Comparison of ENCODE assay signal across 33 cellular contexts in the genomic region with DNA sequence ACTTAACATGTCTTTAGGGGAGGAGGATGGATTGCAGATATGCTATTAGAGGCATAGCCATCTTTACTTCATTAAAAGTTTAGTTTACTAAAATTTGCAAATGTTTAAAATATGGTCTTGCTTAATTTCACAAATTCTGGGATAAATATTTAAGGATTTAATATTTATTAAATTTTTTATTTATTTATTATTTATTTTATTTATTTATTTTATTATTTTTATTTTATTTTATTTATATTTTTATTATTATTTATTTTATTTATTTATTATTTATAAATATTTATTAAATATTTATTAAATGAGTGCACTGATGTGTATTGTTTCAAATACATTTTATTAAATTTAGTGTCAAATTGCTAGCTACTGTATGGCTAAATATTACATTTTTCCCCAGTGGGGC. TPM values are rescaled to one million over a fixed set of nuclear protein-coding genes. Genes with fewer than 3 reads are reported as not detected.
"Had no signal": no experiment of that assay in that cellular context is flagged by ENCODE, and none has a peak within 500 bp of the region (broad histone marks: within the 10 kb centered on the region; RNA-seq: fewer than 3 reads in every experiment).

No MANE protein-coding gene starts in this region.

- H3K27ac ChIP-seq: KMS-11, PC-9, SJCRH30 had no signal

- DNase-seq: activated CD4-positive, alpha-beta T cell treated with anti-CD3 and anti-CD28 coated beads for 36 hours; activated CD4-positive, alpha-beta T cell treated with anti-CD3 and anti-CD28 coated beads, Interleukin-2, amount 10 ng/mL, durations not matched to agents 7 days and 5 days; activated CD4-positive, alpha-beta T cell treated with anti-CD3 and anti-CD28 coated beads, Interleukin-2, amount 50 U/mL, for 48 hours; activated CD8-positive, alpha-beta T cell treated with anti-CD3 and anti-CD28 coated beads, Interleukin-2, amount 10 ng/mL, durations not matched to agents 7 days and 5 days; activated effector memory CD4-positive, alpha-beta T cell treated with Interleukin-2 at 50 U/mL for 16 hours; activated naive CD4-positive, alpha-beta T cell treated with anti-CD3 and anti-CD28 coated beads, Interleukin-2, amount 10 ng/mL, durations not matched to agents 7 days and 5 days; activated naive CD8-positive, alpha-beta T cell treated with anti-CD3 and anti-CD28 coated beads, Interleukin-2, amount 50 U/mL, for 24 hours; activated T-cell treated with anti-CD3 and anti-CD28 coated beads, Interleukin-2, amount 50 U/mL, for 24 hours; anterior cingulate cortex; caudate nucleus; MM.1S; MV-4-11; NCI-H1092; NCI-H146; NCI-H187; NCI-H2029 treated with DMSO at 0.1 percent for 48 hours; NCI-H2107; NCI-H2171; NCI-H510A; NCI-H526; NCI-H748 treated with DMSO at 0.1 percent for 48 hours; NK-92 treated with Interleukin-12 subunit alpha and Interleukin-12 subunit beta, amount 100 ng/mL, for 24 hours; PC-9; Right ventricle myocardium superior; SJCRH30; T1000 had no signal

- H3K27me3 ChIP-seq: SJCRH30 had no signal

- ATAC-seq: activated CD4-positive, alpha-beta T cell treated with anti-CD3 and anti-CD28 coated beads for 36 hours; activated CD4-positive, CD25-positive, alpha-beta regulatory T cell treated with anti-CD3 and anti-CD28 coated beads, Interleukin-2, amount 50 U/mL, for 24 hours; activated CD8-positive, alpha-beta T cell treated with anti-CD3 and anti-CD28 coated beads, Interleukin-2, amount 10 ng/mL, durations not matched to agents 7 days and 5 days; activated naive CD8-positive, alpha-beta T cell treated with anti-CD3 and anti-CD28 coated beads, Interleukin-2, amount 50 U/mL, for 24 hours had no signal

- H3K36me3 ChIP-seq: SJCRH30 had no signal

- H3K4me3 ChIP-seq: PC-9, SJCRH30, SK-N-MC had no signal

- FAIRE-seq: bronchial epithelial cell had no signal

- H3K4me1 ChIP-seq: SJCRH30 had no signal

- H3K9me3 ChIP-seq: SJCRH30 had no signal

RNA-seq across cellular contexts. Expression of gene FAT4, which starts 46.0 kb away (rescaled TPM):
- total RNA-seq: activated CD4-positive, alpha-beta T cell treated with anti-CD3 and anti-CD28 coated beads for 36 hours; activated CD4-positive, alpha-beta T cell treated with anti-CD3 and anti-CD28 coated beads, Interleukin-2, amount 10 ng/mL, durations not matched to agents 7 days and 5 days; activated CD8-positive, alpha-beta T cell treated with anti-CD3 and anti-CD28 coated beads, Interleukin-2, amount 10 ng/mL, durations not matched to agents 7 days and 5 days; OCI-LY7; T-helper 1 cell treated with Interleukin-12 subunit alpha and Interleukin-12 subunit beta and Interleukin-4 antibody, amounts not matched to agents 30 ng/mL and 1 ng/mL, for 36 hours; T-helper 2 cell treated with Interferon-gamma antibody and Interleukin-4, amounts not matched to agents 100 ng/mL and 5 ng/mL, for 36 hours had no signal
